16 cellular contexts compared by ENCODE assay signal in genomic region chrX:136755411-136755810, GRCh38.
"Had no signal": no experiment of that assay in that cellular context is flagged by ENCODE, and none has a peak within 500 bp of the region (broad histone marks: within the 10 kb centered on the region; RNA-seq: fewer than 3 reads in every experiment).

No MANE protein-coding gene starts in this region.

- H3K4me3 Mint-ChIP-seq: activated CD4-positive, alpha-beta memory T cell treated with anti-CD3 and anti-CD28 coated beads, Interleukin-2, amount 10 ng/mL, durations not matched to agents 7 days and 5 days; activated T-cell treated with anti-CD3 and anti-CD28 coated beads, Interleukin-2, amount 50 U/mL, for 4 hours; stimulated activated naive B cell treated with anti-CD40 and anti-IgM and Interleukin-4, amounts not matched to agents 10 μg/mL and 1 μg/mL and 100 μg/mL, for 72 hours; WTC11 had no signal

- ATAC-seq: activated T-cell treated with anti-CD3 and anti-CD28 coated beads, Interleukin-2, amount 50 U/mL, for 4 hours; left colon; stimulated activated naive B cell treated with anti-CD40 and anti-IgM and Interleukin-4, amounts not matched to agents 10 μg/mL and 1 μg/mL and 100 μg/mL, for 72 hours had no signal

- DNase-seq: activated CD4-positive, alpha-beta memory T cell treated with anti-CD3 and anti-CD28 coated beads, Interleukin-2, amount 10 ng/mL, durations not matched to agents 7 days and 5 days; activated CD4-positive, alpha-beta T cell treated with anti-CD3 and anti-CD28 coated beads for 4 hours; activated gamma-delta T cell; activated naive CD8-positive, alpha-beta T cell treated with anti-CD3 and anti-CD28 coated beads, Interleukin-2, amount 10 ng/mL, durations not matched to agents 7 days and 5 days; activated T-cell treated with anti-CD3 and anti-CD28 coated beads, Interleukin-2, amount 50 U/mL, for 4 hours; dermis blood vessel endothelial cell; left colon; midbrain; naive B cell; retina; stimulated activated CD4-positive, alpha-beta T cell treated with anti-CD3 and anti-CD28 coated beads, Interleukin-2, amount 100 ng/mL, for 48 hours; stimulated activated naive B cell treated with anti-CD40 and anti-IgM and Interleukin-4, amounts not matched to agents 10 μg/mL and 1 μg/mL and 100 μg/mL, for 72 hours; T-helper 2 cell; trophoblast cell had no signal

- H3K9me3 Mint-ChIP-seq: activated CD4-positive, alpha-beta memory T cell treated with anti-CD3 and anti-CD28 coated beads, Interleukin-2, amount 10 ng/mL, durations not matched to agents 7 days and 5 days; activated naive CD8-positive, alpha-beta T cell treated with anti-CD3 and anti-CD28 coated beads, Interleukin-2, amount 10 ng/mL, durations not matched to agents 7 days and 5 days; activated T-cell treated with anti-CD3 and anti-CD28 coated beads, Interleukin-2, amount 50 U/mL, for 4 hours; stimulated activated naive B cell treated with anti-CD40 and anti-IgM and Interleukin-4, amounts not matched to agents 10 μg/mL and 1 μg/mL and 100 μg/mL, for 72 hours; WTC11 had no signal

- H3K4me3 ChIP-seq: lung had no signal

- H3K36me3 Mint-ChIP-seq: naive B cell, WTC11 had no signal

- H3K27me3 Mint-ChIP-seq: activated CD4-positive, alpha-beta memory T cell treated with anti-CD3 and anti-CD28 coated beads, Interleukin-2, amount 10 ng/mL, durations not matched to agents 7 days and 5 days; activated naive CD8-positive, alpha-beta T cell treated with anti-CD3 and anti-CD28 coated beads, Interleukin-2, amount 10 ng/mL, durations not matched to agents 7 days and 5 days; naive B cell; stimulated activated naive B cell treated with anti-CD40 and anti-IgM and Interleukin-4, amounts not matched to agents 10 μg/mL and 1 μg/mL and 100 μg/mL, for 72 hours had no signal

- H3K27ac Mint-ChIP-seq: activated CD4-positive, alpha-beta memory T cell treated with anti-CD3 and anti-CD28 coated beads, Interleukin-2, amount 10 ng/mL, durations not matched to agents 7 days and 5 days; activated naive CD8-positive, alpha-beta T cell treated with anti-CD3 and anti-CD28 coated beads, Interleukin-2, amount 10 ng/mL, durations not matched to agents 7 days and 5 days; stimulated activated naive B cell treated with anti-CD40 and anti-IgM and Interleukin-4, amounts not matched to agents 10 μg/mL and 1 μg/mL and 100 μg/mL, for 72 hours; WTC11 had no signal
